In the genomic region with DNA sequence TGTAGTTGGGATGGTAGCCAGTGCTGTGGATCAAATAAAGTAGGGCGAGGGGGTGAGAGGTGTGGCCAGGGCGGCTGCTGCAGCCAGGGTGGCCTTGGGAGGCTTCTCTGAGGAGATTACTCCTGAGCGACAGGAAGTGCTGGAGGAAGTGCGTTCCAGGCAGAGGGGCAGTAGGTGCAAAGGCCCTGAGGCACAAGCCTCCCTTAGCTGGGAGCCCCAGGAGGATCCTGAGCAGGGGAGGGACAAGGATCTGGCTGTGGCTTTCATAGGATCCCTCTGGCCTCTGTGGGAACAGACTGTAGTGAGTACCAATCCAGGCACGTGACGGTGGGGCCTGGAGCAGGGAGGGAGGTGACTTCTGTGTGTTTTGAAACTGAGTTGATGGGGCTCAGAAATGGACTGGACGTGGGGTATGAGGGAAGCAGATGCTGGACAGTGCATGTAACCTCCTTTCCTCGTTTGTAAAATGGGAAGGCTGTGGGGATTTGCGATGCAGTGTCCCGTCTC, we compare ENCODE assay signal across 1 cellular context.
TF ChIP-seq lines count a peak whose summit lies in the region.

No MANE protein-coding gene starts in this region.

TF ChIP-seq in IMR-90, 13 proteins besides CTCF, POLR2A, EP300 and RAD21:
- no peak for TF ChIP-seq MXI1 (IDR thresholded peaks at IDR 0.05; ENCODE audit: borderline replicate concordance, low read depth, low read length)
- TF ChIP-seq NFE2L2 (IDR thresholded peaks at IDR 0.05; ENCODE audit: low read depth, low read length): no peak
- TF ChIP-seq MAFK (IDR thresholded peaks at IDR 0.05; ENCODE audit: low read depth, low read length): no peak
- TF ChIP-seq BHLHE40 (IDR thresholded peaks at IDR 0.05; ENCODE audit: low read depth, low read length): no peak
- no peak for TF ChIP-seq RCOR1 (IDR thresholded peaks at IDR 0.05; ENCODE audit: insufficient replicate concordance, low read length)
- no peak for TF ChIP-seq CHD1 (IDR thresholded peaks at IDR 0.05; ENCODE audit: low read depth, low read length)
- TF ChIP-seq CEBPB (IDR thresholded peaks at IDR 0.05; ENCODE audit: low read depth, low read length): no peak
- TF ChIP-seq RFX5 (IDR thresholded peaks at IDR 0.05; ENCODE audit: low read depth, low read length): no peak
- TF ChIP-seq SMC3 (IDR thresholded peaks at IDR 0.05; ENCODE audit: low read depth, low read length): no peak
- TF ChIP-seq, protein P1, sequence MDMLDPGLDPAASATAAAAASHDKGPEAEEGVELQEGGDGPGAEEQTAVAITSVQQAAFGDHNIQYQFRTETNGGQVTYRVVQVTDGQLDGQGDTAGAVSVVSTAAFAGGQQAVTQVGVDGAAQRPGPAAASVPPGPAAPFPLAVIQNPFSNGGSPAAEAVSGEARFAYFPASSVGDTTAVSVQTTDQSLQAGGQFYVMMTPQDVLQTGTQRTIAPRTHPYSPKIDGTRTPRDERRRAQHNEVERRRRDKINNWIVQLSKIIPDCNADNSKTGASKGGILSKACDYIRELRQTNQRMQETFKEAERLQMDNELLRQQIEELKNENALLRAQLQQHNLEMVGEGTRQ (IDR thresholded peaks at IDR 0.05; ENCODE audit: low read depth, low read length): no peak
- no peak for TF ChIP-seq ELK1 (IDR thresholded peaks at IDR 0.05; ENCODE audit: borderline replicate concordance, low read depth, low read length)
- TF ChIP-seq MAZ (IDR thresholded peaks at IDR 0.05; ENCODE audit: borderline replicate concordance, low read depth, low read length): no peak
- no peak for TF ChIP-seq FOS (IDR thresholded peaks at IDR 0.05; ENCODE audit: low read depth, low read length)
